ENCODE assay signal across 12 cellular contexts in the genomic region with DNA sequence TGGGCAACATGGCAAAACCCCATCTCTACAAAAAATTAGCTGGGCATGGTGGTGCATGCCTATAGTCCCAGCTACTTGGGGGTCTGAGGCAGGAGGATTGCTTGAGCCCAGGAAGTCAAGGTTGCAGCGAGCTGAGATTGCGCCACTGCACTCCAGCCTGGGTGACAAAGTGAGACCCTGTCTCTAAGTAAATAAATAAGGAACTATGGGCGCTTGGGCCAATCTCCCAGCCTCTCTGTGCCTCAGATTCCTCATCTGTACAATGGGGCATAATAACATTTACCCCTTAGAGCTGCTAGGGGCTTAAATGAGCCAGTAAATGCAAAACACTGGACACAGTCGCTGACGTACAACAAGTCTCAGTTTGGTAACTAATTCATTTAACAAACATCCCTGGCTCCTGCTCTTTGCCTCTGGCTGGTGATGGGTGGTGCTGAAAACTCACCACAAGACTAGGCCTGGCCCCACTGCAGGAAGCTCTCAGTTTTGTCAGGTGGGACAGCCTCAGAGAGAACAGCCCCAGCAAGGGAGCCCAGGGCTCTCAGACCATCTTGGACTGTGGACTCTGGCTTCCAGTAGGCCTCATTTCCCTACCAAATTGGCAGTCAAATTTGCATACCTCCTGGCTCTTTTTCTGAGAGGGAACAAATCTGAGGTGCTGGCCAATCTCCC. TPM values are rescaled to one million over a fixed set of nuclear protein-coding genes. Genes with fewer than 3 reads are reported as not detected.
A peak's percentile ranks its signal among the peaks of the same experiment; 100 is the strongest.
DNase-seq lines count a peak whose midpoint lies in the region; ATAC-seq and TF ChIP-seq lines count a peak whose summit lies in the region.
"Had no signal": no experiment of that assay in that cellular context is flagged by ENCODE, and none has a peak within 500 bp of the region (broad histone marks: within the 10 kb centered on the region; RNA-seq: fewer than 3 reads in every experiment).

No MANE protein-coding gene starts in this region.

- H3K36me3 ChIP-seq in BLaER1 (no peaks in the 10 kb centered on the region), colonic mucosa (no peaks in the 10 kb centered on the region), brain microvascular endothelial cell (replicated peaks) (no peaks in the 10 kb centered on the region), gastrocnemius medialis (no peaks in the 10 kb centered on the region)

- no peaks in the 10 kb centered on the region for H3K9me3 ChIP-seq in BLaER1
- H3K9me3 ChIP-seq in colonic mucosa: no peaks in the 10 kb centered on the region
- H3K9me3 ChIP-seq in gastrocnemius medialis: no peaks in the 10 kb centered on the region

- H3K27ac ChIP-seq in BLaER1: no peak overlapping the region
- H3K27ac ChIP-seq in colonic mucosa: peak overlapping the region; percentile 79
- H3K27ac ChIP-seq in brain microvascular endothelial cell: no peak overlapping the region
- H3K27ac ChIP-seq in gastrocnemius medialis: no peak overlapping the region

- DNase-seq in colonic mucosa: peak; percentile 56
- DNase-seq in brain microvascular endothelial cell: no peak
- DNase-seq in gastrocnemius medialis: no peak
- no peak for DNase-seq in NCI-H1694 (lab: John Stamatoyannopoulos, UW)
- DNase-seq: DMS79 treated with DMSO at 0.1 percent for 48 hours, midbrain had no signal

- TF ChIP-seq POLR2A in gastrocnemius medialis (IDR thresholded peaks at IDR 0.05): no peak

- H3K9ac ChIP-seq in BLaER1 (no peak overlapping the region), colonic mucosa (ENCODE audit: low read depth in 2 of 2, low read length in 2 of 2) (peak overlapping the region; percentile 47 to 64)

- ATAC-seq in GM19023 (IDR thresholded peaks at IDR 0.05; ENCODE audit: unreplicated experiment): peak; percentile 83
- ATAC-seq in HG03354 (IDR thresholded peaks at IDR 0.05; ENCODE audit: poor library complexity, severe bottlenecking, unreplicated experiment): peak; percentile 71
- no peak for ATAC-seq in GM18861 (IDR thresholded peaks at IDR 0.05; ENCODE audit: unreplicated experiment)
- no peak for ATAC-seq in gastrocnemius medialis
- ATAC-seq: Panc1 had no signal

- TF ChIP-seq CTCF in colonic mucosa (IDR thresholded peaks at IDR 0.05) (no peak), brain microvascular endothelial cell (IDR thresholded peaks at IDR 0.05; ENCODE audit: low read depth, low read length, missing control alignments) (no peak), gastrocnemius medialis (IDR thresholded peaks at IDR 0.05 in 4 of 5, conservative IDR thresholded peaks at IDR 0.05 in 1 of 5) (no peak)

- intact Hi-C loops in colonic mucosa (cut with DNase I): no loop called here
- intact Hi-C loops in gastrocnemius medialis (cut with DNase I; ENCODE audit: low total_unique reads): no loop called here

- no peaks in the 10 kb centered on the region for H4K20me1 ChIP-seq in BLaER1

- H3K4me2 ChIP-seq in BLaER1: peak overlapping the region; percentile 8; the same call in 1 of the 2 replicates

- no peak overlapping the region for H3K4me3 ChIP-seq in BLaER1
- H3K4me3 ChIP-seq in colonic mucosa: no peak overlapping the region
- no peak overlapping the region for H3K4me3 ChIP-seq in brain microvascular endothelial cell (ENCODE audit: low read depth, low read length)
- no peak overlapping the region for H3K4me3 ChIP-seq in gastrocnemius medialis

- H3K4me1 ChIP-seq in BLaER1 (peaks cover 7% of the 10 kb centered on the region; the same call in 1 of the 2 replicates), colonic mucosa (peaks cover 20% of the 10 kb centered on the region), gastrocnemius medialis (no peaks in the 10 kb centered on the region)

- no peaks in the 10 kb centered on the region for H3K27me3 ChIP-seq in BLaER1
- H3K27me3 ChIP-seq in colonic mucosa: no peaks in the 10 kb centered on the region
- H3K27me3 ChIP-seq in brain microvascular endothelial cell (replicated peaks): no peaks in the 10 kb centered on the region
- no peaks in the 10 kb centered on the region for H3K27me3 ChIP-seq in gastrocnemius medialis

- in situ Hi-C loops in brain microvascular endothelial cell (cut with HindIII; ENCODE audit: low pct_ligation_motif_present, low sequenced_read_pairs): no loop called here
- in situ Hi-C loops in gastrocnemius medialis (cut with MboI; ENCODE audit: low sequenced_read_pairs in 4 of 4): loop anchor here in 1 of 4 donors (10.0 kb wide), 1 partner anchor 79 kb away; no protein-coding TSS in a partner anchor

RNA-seq across cellular contexts. Expression of gene TBC1D2B, which starts 6.3 kb away (rescaled TPM):
- 10 to 100 TPM; 35.9 to 49.1 TPM for total RNA-seq in colonic mucosa
- total RNA-seq in gastrocnemius medialis: 1 to 10 TPM; 4.7 to 9.6 (median 8.1) TPM

RNA-seq across cellular contexts. Expression of gene SH2D7, which starts 8.5 kb away (rescaled TPM):
- 1 to 10 TPM in 1 of 2 donors, under 1 TPM in 1; 0.58 to 1.6 TPM for total RNA-seq in colonic mucosa
- not detected for total RNA-seq in gastrocnemius medialis
- total RNA-seq: progenitor cell of endocrine pancreas had no signal

RNA-seq across cellular contexts. Expression of gene CIB2, which starts 47.4 kb away (rescaled TPM):
- total RNA-seq in colonic mucosa (10 to 100 TPM in 1 of 2 donors, 1 to 10 TPM in 1; 6.8 to 14.6 TPM), gastrocnemius medialis (10 to 100 TPM in 1 of 4 donors, 1 to 10 TPM in 3; 5.6 to 14.4 (median 6.7) TPM)

Comparison
In these comparisons a context has a peak if more than half of its experiments do, and no peak if none do; other contexts are left out.
1. ATAC-seq: peak in GM19023 (single experiment) and HG03354 (single experiment); none in GM18861 (single experiment) and gastrocnemius medialis (0 of 2).